8 cellular contexts compared by ENCODE assay signal in the genomic region with DNA sequence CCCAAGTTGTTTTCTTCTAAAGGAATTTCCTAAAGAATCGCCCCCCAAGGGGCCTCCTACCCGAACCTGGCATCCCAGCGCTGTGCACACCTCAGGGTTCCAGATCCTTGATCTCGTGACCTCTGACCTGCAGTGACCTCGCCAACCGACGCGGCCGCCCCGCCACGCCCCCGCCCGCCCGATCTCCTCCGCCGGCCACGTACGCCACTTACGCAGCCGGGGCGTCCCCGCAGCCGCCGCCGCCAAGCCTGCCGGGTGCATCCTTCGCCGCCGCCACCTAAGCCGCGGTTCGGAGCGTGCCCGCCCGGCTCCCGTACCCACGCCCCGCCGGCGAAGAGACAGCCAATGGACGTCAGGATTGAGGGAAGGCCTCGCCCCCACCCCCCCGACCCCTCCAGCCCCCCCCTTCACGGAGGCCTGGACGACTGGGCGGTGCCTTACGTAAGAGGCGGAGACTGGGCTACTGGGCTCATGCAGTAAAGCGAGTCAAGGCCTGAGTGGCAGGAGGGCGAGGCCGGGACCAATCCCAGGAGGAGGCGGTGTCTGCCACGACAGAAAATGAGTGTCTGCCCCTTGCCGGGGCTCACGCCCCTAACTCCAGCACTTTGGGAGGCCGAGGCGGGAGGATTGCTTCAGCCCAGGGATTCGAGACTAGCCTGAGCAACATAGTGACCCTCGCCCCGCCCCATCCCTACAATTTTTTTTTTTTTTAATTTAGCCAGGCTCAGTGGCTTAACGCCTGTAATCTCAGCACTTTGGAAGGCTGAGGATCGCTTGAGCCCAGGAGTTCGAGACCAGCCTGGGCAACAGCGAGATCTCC. TPM values are rescaled to one million over a fixed set of nuclear protein-coding genes. Genes with fewer than 3 reads are reported as not detected.
DNase-seq lines count a peak whose midpoint lies in the region; ATAC-seq and TF ChIP-seq lines count a peak whose summit lies in the region.

A gene with protein sequence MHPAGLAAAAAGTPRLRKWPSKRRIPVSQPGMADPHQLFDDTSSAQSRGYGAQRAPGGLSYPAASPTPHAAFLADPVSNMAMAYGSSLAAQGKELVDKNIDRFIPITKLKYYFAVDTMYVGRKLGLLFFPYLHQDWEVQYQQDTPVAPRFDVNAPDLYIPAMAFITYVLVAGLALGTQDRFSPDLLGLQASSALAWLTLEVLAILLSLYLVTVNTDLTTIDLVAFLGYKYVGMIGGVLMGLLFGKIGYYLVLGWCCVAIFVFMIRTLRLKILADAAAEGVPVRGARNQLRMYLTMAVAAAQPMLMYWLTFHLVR (minus strand): TSS at position 291 of the 820 bp plus-strand sequence. CDS start 30 bp downstream, at position 261.

- H3K27me3 ChIP-seq in DND-41 (ENCODE audit: insufficient read depth, low read length, poor library complexity) (peaks cover 14% of the 10 kb centered on the region), Peyer's patch (no peaks in the 10 kb centered on the region), muscle layer of duodenum (ENCODE audit: low read depth, low read length) (no peaks in the 10 kb centered on the region)

- H3K9me3 ChIP-seq in DND-41 (ENCODE audit: insufficient read depth, low read length, severe bottlenecking) (no peaks in the 10 kb centered on the region), KOPT-K1 (ENCODE audit: insufficient read depth, low read length, poor library complexity, severe bottlenecking) (no peaks in the 10 kb centered on the region), Peyer's patch (no peaks in the 10 kb centered on the region), muscle layer of duodenum (ENCODE audit: control insufficient read depth in 1 of 2, low read length in 2 of 2) (no peaks in the 10 kb centered on the region)

- peak within 1 kb of the TSS; percentile 97 for H2AFZ ChIP-seq in DND-41 (ENCODE audit: low read depth, low read length)

- TF ChIP-seq CTCF in DND-41 (IDR thresholded peaks at IDR 0.05; ENCODE audit: borderline replicate concordance, extremely low read depth, low read length, poor library complexity, severe bottlenecking) (no peak), Peyer's patch (IDR thresholded peaks at IDR 0.05) (peak in 2 of 6 experiments; percentile 14 to 34)

- peak within 1 kb of the TSS; percentile 100 for H3K4me2 ChIP-seq in DND-41 (ENCODE audit: insufficient read depth, low read length)

- DNase-seq in DND-41 (peak; percentile 98), Peyer's patch (peak; percentile 94 to 98 (median 98))
- DNase-seq in activated T-cell treated with anti-CD3 and anti-CD28 coated beads, Interleukin-2, amount 50 U/mL, for 48 hours = peak; percentile 96 to 98
- DNase-seq in stimulated activated CD8-positive, alpha-beta memory T cell treated with anti-CD3 and anti-CD28 coated beads, Interleukin-7, amount 100 ng/mL, for 24 hours (ENCODE audit: low read depth) = peak; percentile 91

- H4K20me1 ChIP-seq in DND-41 (ENCODE audit: insufficient read depth, low read length) = no peaks in the 10 kb centered on the region

- ATAC-seq in DND-41 (ENCODE audit: insufficient read depth, low read depth) (peak; percentile 95), GM21825 (IDR thresholded peaks at IDR 0.05; ENCODE audit: unreplicated experiment) (peak; percentile 88), esophagus mucosa (peak; percentile 89)

- TF ChIP-seq POLR2A in Peyer's patch (IDR thresholded peaks at IDR 0.05) = peak in 1 of 2 donors; percentile 58

- peaks cover 32% of the 10 kb centered on the region for H3K4me1 ChIP-seq in DND-41 (ENCODE audit: insufficient read depth, low read length)
- H3K4me1 ChIP-seq in Peyer's patch = peaks cover 0 to 26% (median 12%) of the 10 kb centered on the region in 4 donors
- H3K4me1 ChIP-seq in muscle layer of duodenum (ENCODE audit: control insufficient read depth in 1 of 2, insufficient read depth in 2 of 2, low read length in 2 of 2) = peaks cover 6 to 32% of the 10 kb centered on the region in 2 donors

- peak within 1 kb of the TSS; percentile 90 to 99 for H3K4me3 ChIP-seq in DND-41 (ENCODE audit: low read depth in 1 of 2, low read length in 2 of 2)
- H3K4me3 ChIP-seq in Peyer's patch = peak within 1 kb of the TSS; percentile 46 to 64 (median 61)
- peak within 1 kb of the TSS; percentile 64 to 70 for H3K4me3 ChIP-seq in muscle layer of duodenum (ENCODE audit: low read depth in 1 of 2, low read length in 2 of 2)

- H3K79me2 ChIP-seq in DND-41 (ENCODE audit: insufficient read depth, low read length) = peaks cover 35% of the 10 kb centered on the region

- H3K36me3 ChIP-seq in DND-41 (ENCODE audit: insufficient read depth, low read length) = peaks cover 2% of the 10 kb centered on the region; the same call in 1 of the 2 replicates
- H3K36me3 ChIP-seq in KOPT-K1 (ENCODE audit: insufficient read depth, low read length) = no peaks in the 10 kb centered on the region
- H3K36me3 ChIP-seq in Peyer's patch = no peaks in the 10 kb centered on the region
- H3K36me3 ChIP-seq in muscle layer of duodenum (ENCODE audit: control insufficient read depth in 1 of 2, insufficient read depth in 2 of 2, low read length in 2 of 2) = no peaks in the 10 kb centered on the region

- H3K9ac ChIP-seq in DND-41 (ENCODE audit: low read depth, low read length) = peak within 1 kb of the TSS; percentile 76

- H3K27ac ChIP-seq in DND-41 (ENCODE audit: low read length) (peak within 1 kb of the TSS; percentile 86), KOPT-K1 (ENCODE audit: low read depth, low read length, poor library complexity, severe bottlenecking) (peak within 1 kb of the TSS; percentile 72), Peyer's patch (peak within 1 kb of the TSS; percentile 84 to 88 (median 85)), muscle layer of duodenum (ENCODE audit: low read length) (peak within 1 kb of the TSS; percentile 67)

RNA-seq across cellular contexts. Expression of the gene that starts here (rescaled TPM):
- total RNA-seq in Peyer's patch (10 to 100 TPM; 11.6 to 31.4 (median 15.0) TPM), esophagus mucosa (43.1 TPM)

Comparison
In these comparisons a context has a peak if more than half of its experiments do, and no peak if none do; other contexts are left out.
1. Peak in every context shown above with its lines: DNase-seq, ATAC-seq, H3K4me3 ChIP-seq and H3K27ac ChIP-seq.